In the genomic region with DNA sequence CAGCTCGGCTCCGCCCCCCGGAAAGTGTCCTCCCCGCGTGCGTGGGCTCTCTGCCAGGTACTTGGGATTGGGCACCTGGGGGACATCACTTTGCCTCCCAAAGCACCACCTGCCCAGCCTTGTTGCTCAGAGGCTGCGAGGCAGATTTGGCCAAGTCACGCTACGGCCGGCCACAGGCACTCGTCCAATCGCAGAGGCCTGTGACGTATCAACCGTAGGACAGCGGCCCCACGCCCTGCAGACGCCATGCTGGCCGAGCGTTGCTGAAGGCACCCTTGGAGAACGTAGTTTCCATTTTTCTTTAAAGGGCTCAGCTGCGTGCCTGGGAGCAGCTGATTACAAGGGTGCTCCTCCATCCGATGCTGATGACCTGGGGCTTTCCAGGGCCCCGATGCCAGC, we compare ENCODE assay signal across 16 cellular contexts. TPM values are rescaled to one million over a fixed set of nuclear protein-coding genes. Genes with fewer than 3 reads are reported as not detected.
DNase-seq lines count a peak whose midpoint lies in the region; ATAC-seq and TF ChIP-seq lines count a peak whose summit lies in the region.
"Had no signal": no experiment of that assay in that cellular context is flagged by ENCODE, and none has a peak within 500 bp of the region (broad histone marks: within the 10 kb centered on the region; RNA-seq: fewer than 3 reads in every experiment).

No MANE protein-coding gene starts in this region.

- H3K4me1 Mint-ChIP-seq in Calu3 (ENCODE audit: low read depth, unreplicated experiment): peaks cover 16% of the 10 kb centered on the region
- H3K4me1 Mint-ChIP-seq in naive thymus-derived CD8-positive, alpha-beta T cell: peaks cover 14 to 32% (median 24%) of the 10 kb centered on the region in 4 donors

- no peak for TF ChIP-seq CTCF in Calu3 (IDR thresholded peaks at IDR 0.05; ENCODE audit: unreplicated experiment)
- no peak for TF ChIP-seq CTCF in fibroblast of lung (conservative IDR thresholded peaks at IDR 0.05 in 1 of 2, IDR thresholded peaks at IDR 0.05 in 1 of 2; ENCODE audit: low read depth in 1 of 2, low read length in 2 of 2)
- no peak for TF ChIP-seq CTCF in gastrocnemius medialis (IDR thresholded peaks at IDR 0.05 in 4 of 5, conservative IDR thresholded peaks at IDR 0.05 in 1 of 5)

- TF ChIP-seq EP300 in Ishikawa (IDR thresholded peaks at IDR 0.05; ENCODE audit: borderline replicate concordance): no peak

- H3K4me3 ChIP-seq in fibroblast of lung (replicated peaks in 1 of 4; ENCODE audit: control extremely low read depth in 1 of 4, insufficient read depth in 1 of 4, low read depth in 3 of 4, low read length in 4 of 4) (no peak overlapping the region), gastrocnemius medialis (no peak overlapping the region)
- H3K4me3 ChIP-seq: esophagus muscularis mucosa, pancreas had no signal

- no TSS peak for BruUV-seq in Calu3 (replicated peaks; lab: Mats Ljungman, UMichigan)

- H3K9me3 Mint-ChIP-seq in Calu3 (ENCODE audit: low read depth, unreplicated experiment): peaks cover 2% of the 10 kb centered on the region
- H3K9me3 Mint-ChIP-seq in naive thymus-derived CD8-positive, alpha-beta T cell: no peaks in the 10 kb centered on the region
- H3K9me3 Mint-ChIP-seq: activated B cell treated with CpG ODN at 0.5 μM for 24 hours; activated naive CD4-positive, alpha-beta T cell treated with anti-CD3 and anti-CD28 coated beads for 36 hours had no signal

- in situ Hi-C loops in gastrocnemius medialis (cut with MboI; ENCODE audit: low sequenced_read_pairs in 4 of 4): no loop called here

- no peaks in the 10 kb centered on the region for H3K4me1 ChIP-seq in fibroblast of lung (ENCODE audit: control insufficient read depth, extremely low read depth, insufficient read depth, low read length)
- no peaks in the 10 kb centered on the region for H3K4me1 ChIP-seq in gastrocnemius medialis
- H3K4me1 ChIP-seq: pancreas had no signal

- no peak overlapping the region for H2AFZ ChIP-seq in fibroblast of lung (ENCODE audit: low read length)

- TF ChIP-seq POLR2A in gastrocnemius medialis (IDR thresholded peaks at IDR 0.05): no peak

- H3K9me3 ChIP-seq in fibroblast of lung (ENCODE audit: control insufficient read depth, insufficient read depth, low read depth, low read length) (no peaks in the 10 kb centered on the region), gastrocnemius medialis (no peaks in the 10 kb centered on the region)
- H3K9me3 ChIP-seq: esophagus muscularis mucosa, pancreas had no signal

- H3K4me3 Mint-ChIP-seq in Calu3 (ENCODE audit: low read depth, unreplicated experiment): peak overlapping the region; percentile 35
- no peak overlapping the region for H3K4me3 Mint-ChIP-seq in naive thymus-derived CD8-positive, alpha-beta T cell
- H3K4me3 Mint-ChIP-seq: activated B cell treated with CpG ODN at 0.5 μM for 24 hours; activated naive CD4-positive, alpha-beta T cell treated with anti-CD3 and anti-CD28 coated beads for 36 hours had no signal

- no peaks in the 10 kb centered on the region for H3K36me3 Mint-ChIP-seq in Calu3 (ENCODE audit: insufficient read depth, unreplicated experiment)
- H3K36me3 Mint-ChIP-seq in naive thymus-derived CD8-positive, alpha-beta T cell: no peaks in the 10 kb centered on the region

- H3K27me3 ChIP-seq in fibroblast of lung (ENCODE audit: control insufficient read depth, insufficient read depth, low read length) (peaks cover 24% of the 10 kb centered on the region), gastrocnemius medialis (peaks cover 40 to 52% (median 51%) of the 10 kb centered on the region in 3 donors)

- DNase-seq in Calu3 (peak; percentile 34), NCI-H748 treated with DMSO at 0.1 percent for 48 hours (lab: John Stamatoyannopoulos, UW) (peak; percentile 32), fibroblast of lung (ENCODE audit: low read depth in 2 of 2) (no peak), EL (no peak), gastrocnemius medialis (no peak)
- DNase-seq in activated CD8-positive, alpha-beta memory T cell treated with anti-CD3 and anti-CD28 coated beads, Interleukin-2, amount 50 U/mL, for 4 hours: no peak
- no peak for DNase-seq in naive thymus-derived CD8-positive, alpha-beta T cell
- DNase-seq: activated B cell treated with CpG ODN at 0.5 μM for 24 hours; activated naive CD4-positive, alpha-beta T cell treated with anti-CD3 and anti-CD28 coated beads for 36 hours; HCEC 1CT had no signal

- H3K79me2 ChIP-seq in fibroblast of lung (ENCODE audit: control insufficient read depth, insufficient read depth, low read length): peaks cover 29% of the 10 kb centered on the region

- H3K27ac Mint-ChIP-seq in Calu3 (ENCODE audit: unreplicated experiment): no peak overlapping the region
- no peak overlapping the region for H3K27ac Mint-ChIP-seq in naive thymus-derived CD8-positive, alpha-beta T cell
- H3K27ac Mint-ChIP-seq: activated B cell treated with CpG ODN at 0.5 μM for 24 hours; activated naive CD4-positive, alpha-beta T cell treated with anti-CD3 and anti-CD28 coated beads for 36 hours had no signal

- no peak for ATAC-seq in gastrocnemius medialis
- ATAC-seq in naive thymus-derived CD8-positive, alpha-beta T cell: no peak

- peaks cover 92% of the 10 kb centered on the region for H3K27me3 Mint-ChIP-seq in Calu3 (ENCODE audit: unreplicated experiment)
- H3K27me3 Mint-ChIP-seq in naive thymus-derived CD8-positive, alpha-beta T cell: peaks cover 10 to 29% (median 15%) of the 10 kb centered on the region in 5 donors

- intact Hi-C loops in Calu3 (cut with micrococcal nuclease; ENCODE audit: unreplicated experiment) (no loop called here), gastrocnemius medialis (cut with DNase I; ENCODE audit: low total_unique reads) (no loop called here)

- no peaks in the 10 kb centered on the region for H3K36me3 ChIP-seq in fibroblast of lung (ENCODE audit: control insufficient read depth, insufficient read depth, low read length)
- H3K36me3 ChIP-seq in gastrocnemius medialis: no peaks in the 10 kb centered on the region
- H3K36me3 ChIP-seq: esophagus muscularis mucosa, pancreas had no signal

- no peaks in the 10 kb centered on the region for H4K20me1 ChIP-seq in fibroblast of lung (ENCODE audit: control insufficient read depth, extremely low read depth, insufficient read depth, low read length)

- H3K27ac ChIP-seq in fibroblast of lung (ENCODE audit: insufficient read depth, low read length) (peak overlapping the region; percentile 59), gastrocnemius medialis (no peak overlapping the region)
- H3K27ac ChIP-seq: dorsolateral prefrontal cortex, esophagus muscularis mucosa, pancreas had no signal

- CTCF ChIA-PET in Calu3 (lab: Charles Lee): interaction anchor here (0.6 to 1.5 kb wide), 3 partner anchors 11 to 220 kb away, joined by 3 to 7 read pairs (median 3); no protein-coding TSS in a partner anchor

- TF ChIP-seq RAD21 in Ishikawa (IDR thresholded peaks at IDR 0.05; ENCODE audit: low read depth): no peak

- H3K4me2 ChIP-seq in fibroblast of lung (ENCODE audit: extremely low read depth, insufficient read depth, low read length): peak overlapping the region; percentile 51

- H3K9ac ChIP-seq in fibroblast of lung (ENCODE audit: insufficient read depth, low read length): no peak overlapping the region

- POLR2A ChIA-PET in naive thymus-derived CD8-positive, alpha-beta T cell (lab: Charles Lee): interaction anchor here (1.1 kb wide), 2 partner anchors 17 to 35 kb away, joined by 3 to 5 read pairs; no protein-coding TSS in a partner anchor

TF ChIP-seq in Ishikawa, 13 proteins besides CTCF, POLR2A, EP300 and RAD21 (continues in another document):
- TF ChIP-seq TEAD4 (IDR thresholded peaks at IDR 0.05) (no peak), YY1 (IDR thresholded peaks at IDR 0.05; ENCODE audit: low read depth) (peak; percentile 25; the same call in 1 of the 2 replicates), NFIC (IDR thresholded peaks at IDR 0.05) (no peak; the same call in 1 of the 2 replicates), TAF1 (IDR thresholded peaks at IDR 0.05; ENCODE audit: low read depth) (no peak), EGR1 (IDR thresholded peaks at IDR 0.05) (no peak), ZBTB7A (IDR thresholded peaks at IDR 0.05; ENCODE audit: low read depth) (no peak), TCF12 (IDR thresholded peaks at IDR 0.05; ENCODE audit: low read depth) (no peak), FOXM1 (IDR thresholded peaks at IDR 0.05; ENCODE audit: borderline replicate concordance, low read depth) (no peak)
- TF ChIP-seq, protein P1, sequence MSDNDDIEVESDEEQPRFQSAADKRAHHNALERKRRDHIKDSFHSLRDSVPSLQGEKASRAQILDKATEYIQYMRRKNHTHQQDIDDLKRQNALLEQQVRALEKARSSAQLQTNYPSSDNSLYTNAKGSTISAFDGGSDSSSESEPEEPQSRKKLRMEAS (IDR thresholded peaks at IDR 0.05): peak; percentile 80
- TF ChIP-seq, protein P2, sequence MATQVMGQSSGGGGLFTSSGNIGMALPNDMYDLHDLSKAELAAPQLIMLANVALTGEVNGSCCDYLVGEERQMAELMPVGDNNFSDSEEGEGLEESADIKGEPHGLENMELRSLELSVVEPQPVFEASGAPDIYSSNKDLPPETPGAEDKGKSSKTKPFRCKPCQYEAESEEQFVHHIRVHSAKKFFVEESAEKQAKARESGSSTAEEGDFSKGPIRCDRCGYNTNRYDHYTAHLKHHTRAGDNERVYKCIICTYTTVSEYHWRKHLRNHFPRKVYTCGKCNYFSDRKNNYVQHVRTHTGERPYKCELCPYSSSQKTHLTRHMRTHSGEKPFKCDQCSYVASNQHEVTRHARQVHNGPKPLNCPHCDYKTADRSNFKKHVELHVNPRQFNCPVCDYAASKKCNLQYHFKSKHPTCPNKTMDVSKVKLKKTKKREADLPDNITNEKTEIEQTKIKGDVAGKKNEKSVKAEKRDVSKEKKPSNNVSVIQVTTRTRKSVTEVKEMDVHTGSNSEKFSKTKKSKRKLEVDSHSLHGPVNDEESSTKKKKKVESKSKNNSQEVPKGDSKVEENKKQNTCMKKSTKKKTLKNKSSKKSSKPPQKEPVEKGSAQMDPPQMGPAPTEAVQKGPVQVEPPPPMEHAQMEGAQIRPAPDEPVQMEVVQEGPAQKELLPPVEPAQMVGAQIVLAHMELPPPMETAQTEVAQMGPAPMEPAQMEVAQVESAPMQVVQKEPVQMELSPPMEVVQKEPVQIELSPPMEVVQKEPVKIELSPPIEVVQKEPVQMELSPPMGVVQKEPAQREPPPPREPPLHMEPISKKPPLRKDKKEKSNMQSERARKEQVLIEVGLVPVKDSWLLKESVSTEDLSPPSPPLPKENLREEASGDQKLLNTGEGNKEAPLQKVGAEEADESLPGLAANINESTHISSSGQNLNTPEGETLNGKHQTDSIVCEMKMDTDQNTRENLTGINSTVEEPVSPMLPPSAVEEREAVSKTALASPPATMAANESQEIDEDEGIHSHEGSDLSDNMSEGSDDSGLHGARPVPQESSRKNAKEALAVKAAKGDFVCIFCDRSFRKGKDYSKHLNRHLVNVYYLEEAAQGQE (IDR thresholded peaks at IDR 0.05; ENCODE audit: low read depth): no peak

RNA-seq across cellular contexts. Expression of a gene that starts 3.1 kb away (rescaled TPM):
- not detected in 2 replicates for total RNA-seq in Calu3 (2022)
- total RNA-seq in fibroblast of lung: under 0.01 and 0.33 TPM in 2 replicates
- 0.05 and 8.1 TPM in 2 replicates for polyA plus RNA-seq in fibroblast of lung
- 0.07 and 16.7 TPM in 2 replicates for polyA plus RNA-seq in fibroblast of lung (2012)
- polyA minus RNA-seq in fibroblast of lung (ENCODE audit: low replicate concordance): 1.5 and 25.2 TPM in 2 replicates
- total RNA-seq in gastrocnemius medialis: under 1 TPM in 2 of 4 donors, not detected in 2; 0.04 to 0.13 TPM
- total RNA-seq in naive thymus-derived CD8-positive, alpha-beta T cell: not detected
- not detected for polyA plus RNA-seq in naive thymus-derived CD8-positive, alpha-beta T cell
- total RNA-seq: activated B cell treated with CpG ODN at 0.5 μM for 24 hours; activated naive CD4-positive, alpha-beta T cell treated with anti-CD3 and anti-CD28 coated beads for 36 hours; OCI-LY7; T-helper 1 cell treated with Interleukin-12 subunit alpha and Interleukin-12 subunit beta and Interleukin-4 antibody, amounts not matched to agents 30 ng/mL and 1 ng/mL, for 36 hours had no signal

Comparison
In these comparisons a context has a peak if more than half of its experiments do, and no peak if none do; other contexts are left out.
1. DNase-seq: peak in Calu3 (single experiment) and NCI-H748 treated with DMSO at 0.1 percent for 48 hours (single experiment); none in fibroblast of lung (0 of 2), activated CD8-positive, alpha-beta memory T cell treated with anti-CD3 and anti-CD28 coated beads, Interleukin-2, amount 50 U/mL, for 4 hours (single experiment), EL (single experiment), gastrocnemius medialis (0 of 2) and naive thymus-derived CD8-positive, alpha-beta T cell (0 of 10).